In genomic region chr2:43032894-43033270, GRCh38 we compare ENCODE assay signal across 16 cellular contexts.
A peak's percentile ranks its signal among the peaks of the same experiment; 100 is the strongest.
DNase-seq lines count a peak whose midpoint lies in the region; ATAC-seq and TF ChIP-seq lines count a peak whose summit lies in the region.
"Had no signal": no experiment of that assay in that cellular context is flagged by ENCODE, and none has a peak within 500 bp of the region (broad histone marks: within the 10 kb centered on the region; RNA-seq: fewer than 3 reads in every experiment).

No MANE protein-coding gene starts in this region.

- H2BK15ac ChIP-seq in neuronal stem cell (ENCODE audit: low read length), result no peak overlapping the region

- H3K9me3 ChIP-seq in adrenal gland (replicated peaks in 1 of 3) (no peaks in the 10 kb centered on the region), esophagus squamous epithelium (no peaks in the 10 kb centered on the region), neuronal stem cell (replicated peaks in 1 of 2; ENCODE audit: control insufficient read depth in 2 of 2, insufficient read depth in 1 of 2, low read depth in 1 of 2, low read length in 2 of 2) (no peaks in the 10 kb centered on the region), upper lobe of left lung (no peaks in the 10 kb centered on the region)
- H3K9me3 ChIP-seq: left lung had no signal

- no peak overlapping the region for H3K9ac ChIP-seq in neuronal stem cell (ENCODE audit: low read depth, low read length, poor library complexity)

- TF ChIP-seq POLR2A in adrenal gland (IDR thresholded peaks at IDR 0.05) (no peak), esophagus squamous epithelium (IDR thresholded peaks at IDR 0.05) (no peak), upper lobe of left lung (IDR thresholded peaks at IDR 0.05) (no peak)

- H3K18ac ChIP-seq in neuronal stem cell (ENCODE audit: low read length), result peak overlapping the region; percentile 11

- peak overlapping the region; percentile 23 for H2AK5ac ChIP-seq in neuronal stem cell (ENCODE audit: low read depth, low read length)

- H3K4ac ChIP-seq in neuronal stem cell (ENCODE audit: low read length), result no peak overlapping the region

- H3K79me1 ChIP-seq in neuronal stem cell (ENCODE audit: low read depth, low read length), result no peaks in the 10 kb centered on the region

- H3K23ac ChIP-seq in neuronal stem cell (ENCODE audit: low read depth, low read length, poor library complexity), result no peak overlapping the region

- DNase-seq in adrenal gland, result no peak
- DNase-seq in esophagus squamous epithelium (lab: John Stamatoyannopoulos, UW), result no peak
- no peak for DNase-seq in neuronal stem cell (ENCODE audit: low spot score)
- no peak for DNase-seq in upper lobe of left lung
- DNase-seq in kidney tubule cell (ENCODE audit: low spot score), result no peak
- DNase-seq in NCI-H1436 treated with DMSO at 0.1 percent for 48 hours (lab: John Stamatoyannopoulos, UW), result no peak
- DNase-seq: activated naive CD4-positive, alpha-beta T cell; CD4-positive, alpha-beta memory T cell; central memory CD4-positive, alpha-beta T cell; hypothalamus; NCI-H1417 treated with DMSO at 0.1 percent for 48 hours; NCI-H446 treated with DMSO at 0.1 percent for 48 hours; stimulated activated CD4-positive, alpha-beta T cell treated with anti-CD3 and anti-CD28 coated beads, Interleukin-15, amount 100 ng/mL, for 24 hours had no signal

- WGBS in adrenal gland, 4 donors, result 83 to 88% (median 86%) methylated on average over 7 of the region's 7 CpGs
- WGBS in esophagus squamous epithelium, 2 donors, result 65 to 67% methylated on average over 6 to 7 of the region's 7 CpGs
- no CpG with 5 or more reads among the region's 7 CpGs for WGBS in neuronal stem cell (ENCODE audit: extremely low coverage in 2 of 2, insufficient read length in 2 of 2, insufficient replicate concordance in 1 of 2), 2 donors
- 88 to 92% methylated on average over 7 of the region's 7 CpGs for WGBS in upper lobe of left lung, 2 donors

- no peak overlapping the region for H2BK120ac ChIP-seq in neuronal stem cell (ENCODE audit: low read depth, low read length)

- TF ChIP-seq CTCF in adrenal gland (IDR thresholded peaks at IDR 0.05) (no peak), esophagus squamous epithelium (IDR thresholded peaks at IDR 0.05) (no peak), upper lobe of left lung (IDR thresholded peaks at IDR 0.05) (no peak)

- H3K4me3 ChIP-seq in adrenal gland (no peak overlapping the region), esophagus squamous epithelium (no peak overlapping the region), neuronal stem cell (ENCODE audit: low read length in 2 of 2) (no peak overlapping the region), upper lobe of left lung (no peak overlapping the region)
- H3K4me3 ChIP-seq: left lung had no signal

- H4K8ac ChIP-seq in neuronal stem cell (ENCODE audit: low read depth, low read length), result no peak overlapping the region

- no peak overlapping the region for H2BK5ac ChIP-seq in neuronal stem cell (ENCODE audit: low read length)

- H3K4me2 ChIP-seq in neuronal stem cell (ENCODE audit: insufficient read depth, low read length, poor library complexity, severe bottlenecking), result no peak overlapping the region

- H3K27ac ChIP-seq in adrenal gland (peak overlapping the region in 3 of 5 donors; percentile 74 to 82 (median 74)), esophagus squamous epithelium (peak overlapping the region in 3 of 4 donors; percentile 61 to 77 (median 71)), neuronal stem cell (replicated peaks; ENCODE audit: low read length) (no peak overlapping the region), upper lobe of left lung (peak overlapping the region; percentile 19 to 77 (median 50))

- no peak for ATAC-seq in upper lobe of left lung (ENCODE audit: low FRiP score in 2 of 2)
- no peak for ATAC-seq in HG03095 (IDR thresholded peaks at IDR 0.05; ENCODE audit: unreplicated experiment)
- ATAC-seq: WTC11 had no signal

- no peaks in the 10 kb centered on the region for H3K27me3 ChIP-seq in adrenal gland
- no peaks in the 10 kb centered on the region for H3K27me3 ChIP-seq in esophagus squamous epithelium
- no peaks in the 10 kb centered on the region for H3K27me3 ChIP-seq in neuronal stem cell (ENCODE audit: control insufficient read depth in 3 of 3, insufficient read depth in 3 of 3, low read depth in 1 of 3, low read length in 3 of 3)
- H3K27me3 ChIP-seq in upper lobe of left lung, result no peaks in the 10 kb centered on the region
- H3K27me3 ChIP-seq: left lung had no signal

- H4K91ac ChIP-seq in neuronal stem cell (ENCODE audit: low read depth, low read length, poor library complexity), result no peak overlapping the region

- H3K4me1 ChIP-seq in adrenal gland (replicated peaks in 1 of 2) (peaks cover 10 to 16% of the 10 kb centered on the region in 2 donors), esophagus squamous epithelium (peaks cover 5 to 20% (median 8%) of the 10 kb centered on the region in 3 donors), neuronal stem cell (ENCODE audit: control insufficient read depth in 2 of 2, insufficient read depth in 1 of 2, low read depth in 1 of 2, low read length in 2 of 2) (peaks cover 0 to 6% of the 10 kb centered on the region in 2 donors), upper lobe of left lung (peaks cover 7 to 13% (median 7%) of the 10 kb centered on the region in 4 donors)

- TF ChIP-seq EP300 in upper lobe of left lung (IDR thresholded peaks at IDR 0.05), result no peak

- H3K36me3 ChIP-seq in adrenal gland (replicated peaks in 1 of 2) (no peaks in the 10 kb centered on the region), esophagus squamous epithelium (no peaks in the 10 kb centered on the region), neuronal stem cell (replicated peaks in 1 of 2; ENCODE audit: control insufficient read depth in 2 of 2, insufficient read depth in 2 of 2, low read length in 2 of 2) (no peaks in the 10 kb centered on the region), upper lobe of left lung (no peaks in the 10 kb centered on the region)
- H3K36me3 ChIP-seq: left lung had no signal

- no peak overlapping the region for H2AFZ ChIP-seq in neuronal stem cell (ENCODE audit: low read length)

- H2BK12ac ChIP-seq in neuronal stem cell (ENCODE audit: low read length), result no peak overlapping the region

- intact Hi-C loops in adrenal gland (cut with DNase I), result no loop called here
- intact Hi-C loops in esophagus squamous epithelium (cut with DNase I), result no loop called here

- H3K14ac ChIP-seq in neuronal stem cell (ENCODE audit: low read length), result no peak overlapping the region
